ENCODE assay signal across 9 cellular contexts in the genomic region with DNA sequence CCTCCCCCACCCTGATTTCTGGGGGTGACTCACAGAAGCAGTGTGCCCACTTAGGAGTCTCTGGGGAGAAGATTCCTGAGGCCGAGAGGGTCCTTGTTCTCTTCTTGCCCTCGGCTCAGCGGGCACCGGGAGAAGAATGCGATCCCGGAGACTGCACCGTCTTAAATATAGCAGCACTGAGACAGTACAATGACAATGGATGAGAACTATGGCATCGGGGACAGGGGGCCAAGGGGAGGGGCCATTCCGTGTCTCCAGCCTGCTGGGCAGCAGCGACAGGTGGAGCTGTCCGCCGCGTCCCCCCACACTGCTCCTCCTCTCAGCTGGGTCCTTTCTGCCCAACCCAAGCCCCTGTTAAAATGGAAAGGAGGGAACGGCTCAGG. TPM values are rescaled to one million over a fixed set of nuclear protein-coding genes. Genes with fewer than 3 reads are reported as not detected.
DNase-seq lines count a peak whose midpoint lies in the region; TF ChIP-seq lines count a peak whose summit lies in the region.
"Had no signal": no experiment of that assay in that cellular context is flagged by ENCODE, and none has a peak within 500 bp of the region (broad histone marks: within the 10 kb centered on the region; RNA-seq: fewer than 3 reads in every experiment).

A gene (minus strand): TSS at position 138 of the 383 bp plus-strand sequence. CDS start 3,499 bp downstream, outside the sequence.

- H3K18ac ChIP-seq in mesendoderm (ENCODE audit: low read length), result no peak within 1 kb of the TSS

- H3K27me3 ChIP-seq in breast epithelium (no peaks in the 10 kb centered on the region), duodenal mucosa (ENCODE audit: control insufficient read depth in 1 of 2, insufficient read depth in 2 of 2, low read length in 2 of 2) (no peaks in the 10 kb centered on the region), mesendoderm (ENCODE audit: insufficient read depth, low read length, poor library complexity) (no peaks in the 10 kb centered on the region), uterus (no peaks in the 10 kb centered on the region)

- no CpG with 5 or more reads among the region's 14 CpGs for WGBS in mesendoderm (ENCODE audit: extremely low coverage, insufficient coverage, low lambda C conversion rate)

- H3K79me2 ChIP-seq in mesendoderm (ENCODE audit: control insufficient read depth, insufficient read depth, low read length), result no peaks in the 10 kb centered on the region

- H2BK5ac ChIP-seq in mesendoderm (ENCODE audit: low read length), result no peak within 1 kb of the TSS

- TF ChIP-seq POLR2A in breast epithelium (IDR thresholded peaks at IDR 0.05) (no peak), uterus (IDR thresholded peaks at IDR 0.05) (no peak)

- CTCF ChIA-PET in MCF 10A (lab: Yijun Ruan, JAX), result interaction anchor here (0.5 to 4.7 kb wide), 11 partner anchors 8 to 701 kb away, joined by 3 to 37 read pairs (median 4); no protein-coding TSS in a partner anchor

- no peak within 1 kb of the TSS for H3K4ac ChIP-seq in mesendoderm (ENCODE audit: low read depth, low read length)

- no peaks in the 10 kb centered on the region for H3K36me3 ChIP-seq in breast epithelium
- no peaks in the 10 kb centered on the region for H3K36me3 ChIP-seq in duodenal mucosa (ENCODE audit: control insufficient read depth in 1 of 2, insufficient read depth in 2 of 2, low read length in 2 of 2)
- no peaks in the 10 kb centered on the region for H3K36me3 ChIP-seq in mesendoderm (ENCODE audit: control insufficient read depth, insufficient read depth, low read length)
- no peaks in the 10 kb centered on the region for H3K36me3 ChIP-seq in uterus

- peak within 1 kb of the TSS; percentile 70 to 87 for H3K27ac ChIP-seq in breast epithelium
- H3K27ac ChIP-seq in duodenal mucosa (ENCODE audit: low read depth, low read length), result no peak within 1 kb of the TSS
- H3K27ac ChIP-seq in mesendoderm (ENCODE audit: low read depth, low read length), result no peak within 1 kb of the TSS
- peak within 1 kb of the TSS; percentile 14 to 61 for H3K27ac ChIP-seq in uterus

- H2AK5ac ChIP-seq in mesendoderm (ENCODE audit: low read length), result no peak within 1 kb of the TSS

- no peak for DNase-seq in breast epithelium (ENCODE audit: low spot score in 2 of 2)
- no peak for DNase-seq in MCF 10A (ENCODE audit: unreplicated experiment)
- no peak for DNase-seq in mesendoderm
- DNase-seq in uterus, result no peak
- no peak for DNase-seq in SKM-1 (lab: John Stamatoyannopoulos, UW; ENCODE audit: unreplicated experiment)
- DNase-seq in HCEC 1CT, result no peak
- DNase-seq in NOMO-1 (lab: John Stamatoyannopoulos, UW; ENCODE audit: unreplicated experiment in 2 of 2), result no peak

- POLR2A ChIA-PET in MCF 10A (lab: Yijun Ruan, JAX), result interaction anchor here (1.7 kb wide), 1 partner anchor 40 kb away, joined by 4 read pairs; no protein-coding TSS in a partner anchor

- H3K23ac ChIP-seq in mesendoderm (ENCODE audit: low read length), result no peak within 1 kb of the TSS

- no peaks in the 10 kb centered on the region for H3K9me3 Mint-ChIP-seq in MCF 10A (ENCODE audit: unreplicated experiment)

- no TSS peak for BruUV-seq in MCF 10A (replicated peaks; lab: Mats Ljungman, UMichigan)

- no peak within 1 kb of the TSS for H2BK15ac ChIP-seq in mesendoderm (replicated peaks; ENCODE audit: low read depth)

- H3K4me3 Mint-ChIP-seq in MCF 10A (ENCODE audit: unreplicated experiment), result no peak within 1 kb of the TSS

- no peaks in the 10 kb centered on the region for H3K27me3 Mint-ChIP-seq in MCF 10A (ENCODE audit: insufficient read depth, unreplicated experiment)

- H3K56ac ChIP-seq in mesendoderm (ENCODE audit: low read length), result peak within 1 kb of the TSS; percentile 42

- H3K4me1 Mint-ChIP-seq in MCF 10A (ENCODE audit: insufficient read depth, unreplicated experiment), result peaks cover 21% of the 10 kb centered on the region

- no peak within 1 kb of the TSS for H4K8ac ChIP-seq in mesendoderm (ENCODE audit: low read depth, low read length)

- H3K4me1 ChIP-seq in breast epithelium (peaks cover 0 to 4% of the 10 kb centered on the region in 2 donors), duodenal mucosa (ENCODE audit: control insufficient read depth in 1 of 2, insufficient read depth in 2 of 2, low read length in 2 of 2) (peaks cover 28 to 35% of the 10 kb centered on the region in 2 donors), mesendoderm (ENCODE audit: control insufficient read depth, low read depth, low read length) (no peaks in the 10 kb centered on the region), uterus (peaks cover 0 to 4% of the 10 kb centered on the region in 2 donors)

- no peaks in the 10 kb centered on the region for H3K36me3 Mint-ChIP-seq in MCF 10A (ENCODE audit: insufficient read depth, unreplicated experiment)

- H3K9me3 ChIP-seq in breast epithelium (no peaks in the 10 kb centered on the region), duodenal mucosa (ENCODE audit: control insufficient read depth in 1 of 2, low read length in 2 of 2) (no peaks in the 10 kb centered on the region), uterus (no peaks in the 10 kb centered on the region)

- H3K9ac ChIP-seq in duodenal mucosa (ENCODE audit: low read depth in 1 of 2, low read length in 2 of 2), result peak within 1 kb of the TSS; percentile 39 to 48
- H3K9ac ChIP-seq in mesendoderm (ENCODE audit: low read length), result no peak within 1 kb of the TSS

- intact Hi-C loops in breast epithelium (cut with DNase I; ENCODE audit: low total_unique reads), result no loop called here
- intact Hi-C loops in MCF 10A (cut with micrococcal nuclease), result loop anchor here (1.0 to 10.0 kb wide), 3 partner anchors 41 to 157 kb away; a partner anchor contains a TSS
- intact Hi-C loops in uterus (cut with DNase I; ENCODE audit: low total_unique reads), result no loop called here

- peak within 1 kb of the TSS; percentile 27 for H3K4me2 ChIP-seq in mesendoderm (ENCODE audit: low read length)

- H3K4me3 ChIP-seq in breast epithelium, result peak within 1 kb of the TSS in 2 of 3 donors; percentile 35 to 63
- peak within 1 kb of the TSS; percentile 52 to 69 for H3K4me3 ChIP-seq in duodenal mucosa (ENCODE audit: low read depth in 1 of 2, low read length in 2 of 2)
- no peak within 1 kb of the TSS for H3K4me3 ChIP-seq in mesendoderm (ENCODE audit: low read length)
- no peak within 1 kb of the TSS for H3K4me3 ChIP-seq in uterus

- H3K27ac Mint-ChIP-seq in MCF 10A (ENCODE audit: low read depth, unreplicated experiment), result no peak within 1 kb of the TSS

- H4K5ac ChIP-seq in mesendoderm (ENCODE audit: low read length), result no peak within 1 kb of the TSS

- TF ChIP-seq CTCF in breast epithelium (IDR thresholded peaks at IDR 0.05), result no peak
- no peak for TF ChIP-seq CTCF in MCF 10A (IDR thresholded peaks at IDR 0.05; ENCODE audit: unreplicated experiment)
- TF ChIP-seq CTCF in uterus (IDR thresholded peaks at IDR 0.05), result no peak

- H2BK120ac ChIP-seq in mesendoderm (ENCODE audit: low read depth, low read length), result no peak within 1 kb of the TSS

- H3K79me1 ChIP-seq in mesendoderm (ENCODE audit: low read length), result no peaks in the 10 kb centered on the region

RNA-seq across cellular contexts. Expression of the gene that starts here (rescaled TPM):
- under 1 TPM; 0.32 to 0.98 (median 0.59) TPM for total RNA-seq in breast epithelium
- 0.05 and 0.12 TPM in 2 replicates for total RNA-seq in MCF 10A (2022)
- 0.07 TPM for polyA plus RNA-seq in mesendoderm (2013, experiment 1 of 2)
- polyA plus RNA-seq in mesendoderm (2013, experiment 2 of 2), result 0.06 TPM
- under 1 TPM in 3 of 4 donors, not detected in 1; under 0.01 to 0.90 (median 0.79) TPM for total RNA-seq in uterus
- total RNA-seq: activated CD8-positive, alpha-beta memory T cell treated with anti-CD3 and anti-CD28 coated beads for 36 hours had no signal

Comparison
In these comparisons a context has a peak if more than half of its experiments do, and no peak if none do; other contexts are left out.
1. H3K27ac ChIP-seq: peak in breast epithelium (2 of 2) and uterus (2 of 2); none in duodenal mucosa (single experiment) and mesendoderm (single experiment).
2. H3K4me3 ChIP-seq: peak in breast epithelium (2 of 3) and duodenal mucosa (2 of 2); none in mesendoderm (single experiment) and uterus (0 of 2).